In genomic region chr4:150903603-150904002, GRCh38 we compare ENCODE assay signal across 30 cellular contexts.
"Had no signal": no experiment of that assay in that cellular context is flagged by ENCODE, and none has a peak within 500 bp of the region (broad histone marks: within the 10 kb centered on the region; RNA-seq: fewer than 3 reads in every experiment).

No MANE protein-coding gene starts in this region.

- H3K27me3 Mint-ChIP-seq: activated CD4-positive, alpha-beta memory T cell treated with anti-CD3 and anti-CD28 coated beads, Interleukin-2, amount 10 ng/mL, durations not matched to agents 7 days and 5 days; activated CD4-positive, alpha-beta T cell treated with anti-CD3 and anti-CD28 coated beads for 36 hours; activated CD4-positive, alpha-beta T cell treated with anti-CD3 and anti-CD28 coated beads, Interleukin-2, amount 10 ng/mL, durations not matched to agents 24 days and 14 days; activated naive CD4-positive, alpha-beta T cell treated with anti-CD3 and anti-CD28 coated beads, Interleukin-2, amount 10 ng/mL, durations not matched to agents 7 days and 5 days; activated T-cell treated with anti-CD3 and anti-CD28 coated beads, Interleukin-2, amount 50 U/mL, for 24 hours had no signal

- DNase-seq: activated CD4-positive, alpha-beta memory T cell treated with anti-CD3 and anti-CD28 coated beads, Interleukin-2, amount 10 ng/mL, durations not matched to agents 7 days and 5 days; activated CD4-positive, alpha-beta T cell treated with anti-CD3 and anti-CD28 coated beads for 36 hours; activated CD4-positive, alpha-beta T cell treated with anti-CD3 and anti-CD28 coated beads, Interleukin-2, amount 10 ng/mL, durations not matched to agents 24 days and 14 days; activated CD4-positive, alpha-beta T cell treated with anti-CD3 and anti-CD28 coated beads, Interleukin-2, amount 50 U/mL, for 4 hours; activated CD4-positive, CD25-positive, alpha-beta regulatory T cell; activated CD4-positive, CD25-positive, alpha-beta regulatory T cell treated with anti-CD3 and anti-CD28 coated beads, Interleukin-2, amount 50 U/mL, for 72 hours; activated CD8-positive, alpha-beta memory T cell treated with anti-CD3 and anti-CD28 coated beads, Interleukin-2, amount 50 U/mL, for 48 hours; activated gamma-delta T cell; activated naive CD4-positive, alpha-beta T cell; activated naive CD4-positive, alpha-beta T cell treated with anti-CD3 and anti-CD28 coated beads, Interleukin-2, amount 10 ng/mL, durations not matched to agents 7 days and 5 days; activated T-cell treated with anti-CD3 and anti-CD28 coated beads for 4 hours; activated T-cell treated with anti-CD3 and anti-CD28 coated beads, Interleukin-2, amount 50 U/mL, for 24 hours; adrenal gland; amygdala; aorta; body of pancreas; caudate nucleus; cortex of kidney; dermis blood vessel endothelial cell; effector CD8-positive, alpha-beta T cell; endodermal cell; erythroblast; foreskin keratinocyte; gastrocnemius medialis; glutamatergic neuron; heart left ventricle had no signal

- H3K4me1 ChIP-seq: body of pancreas, esophagus muscularis mucosa, foreskin keratinocyte, gastrocnemius medialis had no signal

- H3K9me3 Mint-ChIP-seq: activated CD4-positive, alpha-beta memory T cell treated with anti-CD3 and anti-CD28 coated beads, Interleukin-2, amount 10 ng/mL, durations not matched to agents 7 days and 5 days; activated naive CD4-positive, alpha-beta T cell treated with anti-CD3 and anti-CD28 coated beads, Interleukin-2, amount 10 ng/mL, durations not matched to agents 7 days and 5 days; activated naive CD4-positive, alpha-beta T cell treated with anti-CD3 and anti-CD28 coated beads, Interleukin-2, amount 50 U/mL, for 72 hours; activated T-cell treated with anti-CD3 and anti-CD28 coated beads, Interleukin-2, amount 50 U/mL, for 24 hours; activated T-helper 1 cell treated with anti-CD3 and anti-CD28 coated beads, Interleukin-12 subunit alpha, Interleukin-12 subunit beta, Interleukin-2, Interleukin-4 antibody, amounts not matched to agents 30 ng/mL and 10 ng/mL and 1 ng/mL, durations not matched to agents 14 hours and 24 hours and 36 hours; endodermal cell had no signal

- H3K27me3 ChIP-seq: adrenal gland, body of pancreas, esophagus muscularis mucosa, foreskin keratinocyte, gastrocnemius medialis, heart left ventricle had no signal

- H3K27ac ChIP-seq: adrenal gland, body of pancreas, esophagus muscularis mucosa, foreskin keratinocyte, gastrocnemius medialis, heart left ventricle had no signal

- H3K4me3 ChIP-seq: adrenal gland, body of pancreas, esophagus muscularis mucosa, gastrocnemius medialis, heart left ventricle had no signal

- H3K27ac Mint-ChIP-seq: activated CD4-positive, alpha-beta memory T cell treated with anti-CD3 and anti-CD28 coated beads, Interleukin-2, amount 10 ng/mL, durations not matched to agents 7 days and 5 days; activated CD4-positive, alpha-beta T cell treated with anti-CD3 and anti-CD28 coated beads for 36 hours; activated CD4-positive, alpha-beta T cell treated with anti-CD3 and anti-CD28 coated beads, Interleukin-2, amount 10 ng/mL, durations not matched to agents 24 days and 14 days; activated naive CD4-positive, alpha-beta T cell treated with anti-CD3 and anti-CD28 coated beads, Interleukin-2, amount 10 ng/mL, durations not matched to agents 7 days and 5 days; activated naive CD4-positive, alpha-beta T cell treated with anti-CD3 and anti-CD28 coated beads, Interleukin-2, amount 50 U/mL, for 72 hours; activated T-cell treated with anti-CD3 and anti-CD28 coated beads, Interleukin-2, amount 50 U/mL, for 24 hours; activated T-helper 1 cell treated with anti-CD3 and anti-CD28 coated beads, Interleukin-12 subunit alpha, Interleukin-12 subunit beta, Interleukin-2, Interleukin-4 antibody, amounts not matched to agents 30 ng/mL and 10 ng/mL and 1 ng/mL, durations not matched to agents 14 hours and 24 hours and 36 hours; endodermal cell; T-helper 1 cell treated with Interleukin-12 subunit alpha and Interleukin-12 subunit beta and Interleukin-4 antibody, amounts not matched to agents 30 μg/mL and 1 μg/mL, for 36 hours had no signal

- H3K4me1 Mint-ChIP-seq: activated naive CD4-positive, alpha-beta T cell treated with anti-CD3 and anti-CD28 coated beads, Interleukin-2, amount 10 ng/mL, durations not matched to agents 7 days and 5 days; endodermal cell had no signal

- H3K36me3 ChIP-seq: adrenal gland had no signal

- H3K9me3 ChIP-seq: body of pancreas, esophagus muscularis mucosa, gastrocnemius medialis, heart left ventricle had no signal

- ATAC-seq: activated CD4-positive, alpha-beta T cell treated with anti-CD3 and anti-CD28 coated beads for 36 hours; body of pancreas; foreskin keratinocyte; gastrocnemius medialis; heart left ventricle had no signal

- H3K4me3 Mint-ChIP-seq: activated CD4-positive, alpha-beta memory T cell treated with anti-CD3 and anti-CD28 coated beads, Interleukin-2, amount 10 ng/mL, durations not matched to agents 7 days and 5 days; activated CD4-positive, alpha-beta T cell treated with anti-CD3 and anti-CD28 coated beads for 36 hours; activated CD4-positive, alpha-beta T cell treated with anti-CD3 and anti-CD28 coated beads, Interleukin-2, amount 10 ng/mL, durations not matched to agents 24 days and 14 days; activated naive CD4-positive, alpha-beta T cell treated with anti-CD3 and anti-CD28 coated beads, Interleukin-2, amount 10 ng/mL, durations not matched to agents 7 days and 5 days; activated T-cell treated with anti-CD3 and anti-CD28 coated beads, Interleukin-2, amount 50 U/mL, for 24 hours; activated T-helper 1 cell treated with anti-CD3 and anti-CD28 coated beads, Interleukin-12 subunit alpha, Interleukin-12 subunit beta, Interleukin-2, Interleukin-4 antibody, amounts not matched to agents 30 ng/mL and 10 ng/mL and 1 ng/mL, durations not matched to agents 14 hours and 24 hours and 36 hours; endodermal cell; T-helper 1 cell treated with Interleukin-12 subunit alpha and Interleukin-12 subunit beta and Interleukin-4 antibody, amounts not matched to agents 30 μg/mL and 1 μg/mL, for 36 hours had no signal
